1 cellular context compared by ENCODE assay signal in genomic region chr3:15899438-15899837, GRCh38.
TF ChIP-seq lines count a peak whose summit lies in the region.

No MANE protein-coding gene starts in this region.

TF ChIP-seq in K562, 482 proteins besides CTCF, POLR2A, EP300 and RAD21 (continued from another document and continues in another):
- no peak for TF ChIP-seq ZNF398 (CRISPR knock-in tag; IDR thresholded peaks at IDR 0.05)
- no peak for TF ChIP-seq NKRF (IDR thresholded peaks at IDR 0.05; ENCODE audit: borderline replicate concordance)
- TF ChIP-seq ARID3B (CRISPR knock-in tag; IDR thresholded peaks at IDR 0.05; ENCODE audit: borderline replicate concordance): no peak
- TF ChIP-seq POLR2AphosphoS2 (IDR thresholded peaks at IDR 0.05; ENCODE audit: low read length): no peak
- TF ChIP-seq ZMIZ1 (IDR thresholded peaks at IDR 0.05; ENCODE audit: low read depth in 2 of 2, low read length in 2 of 2): no peak
- TF ChIP-seq NR1H2 (CRISPR knock-in tag; IDR thresholded peaks at IDR 0.05): no peak
- no peak for TF ChIP-seq THRAP3 (IDR thresholded peaks at IDR 0.05; ENCODE audit: borderline replicate concordance)
- TF ChIP-seq RBFOX2 (IDR thresholded peaks at IDR 0.05; ENCODE audit: low read depth, low read length): no peak
- no peak for TF ChIP-seq STAT6 (CRISPR knock-in tag; IDR thresholded peaks at IDR 0.05)
- no peak for TF ChIP-seq TCF15 (CRISPR knock-in tag; IDR thresholded peaks at IDR 0.05)
- TF ChIP-seq STAT5A (IDR thresholded peaks at IDR 0.05; ENCODE audit: borderline replicate concordance, low read length): no peak
- TF ChIP-seq MCM5 (IDR thresholded peaks at IDR 0.05; ENCODE audit: low read depth): no peak
- TF ChIP-seq NFATC3 (IDR thresholded peaks at IDR 0.05): no peak
- TF ChIP-seq MAX (CRISPR knock-in tag; IDR thresholded peaks at IDR 0.05): peak; percentile 20; the same call in 1 of the 2 replicates
- TF ChIP-seq SIX5 (IDR thresholded peaks at IDR 0.05; ENCODE audit: borderline replicate concordance in 1 of 2, insufficient read depth in 1 of 2, low read depth in 1 of 2, low read length in 2 of 2): no peak
- peak; percentile 61 for TF ChIP-seq CHAMP1 (IDR thresholded peaks at IDR 0.05)
- no peak for TF ChIP-seq EWSR1 (IDR thresholded peaks at IDR 0.05; ENCODE audit: borderline replicate concordance, low read depth, partially characterized antibody)
- TF ChIP-seq ZC3H11A (IDR thresholded peaks at IDR 0.05; ENCODE audit: low read depth, low read length): no peak
- no peak for TF ChIP-seq ZHX1 (conservative IDR thresholded peaks at IDR 0.05; ENCODE audit: low read length)
- no peak for TF ChIP-seq ZNF282 (CRISPR knock-in tag; IDR thresholded peaks at IDR 0.05)
- TF ChIP-seq MEIS2 (IDR thresholded peaks at IDR 0.05; ENCODE audit: partially characterized antibody): peak; percentile 26
- TF ChIP-seq DIDO1 (tag; IDR thresholded peaks at IDR 0.05; ENCODE audit: low read depth): no peak
- TF ChIP-seq DDX20 (tag; IDR thresholded peaks at IDR 0.05; ENCODE audit: low read depth): no peak
- TF ChIP-seq RAD51 (IDR thresholded peaks at IDR 0.05; ENCODE audit: borderline replicate concordance, low read depth): peak; percentile 96
- TF ChIP-seq LARP7 (IDR thresholded peaks at IDR 0.05): no peak
- no peak for TF ChIP-seq TAF1 (IDR thresholded peaks at IDR 0.05; ENCODE audit: control insufficient read depth, extremely low read depth, insufficient read depth, low read length, severe bottlenecking)
- no peak for TF ChIP-seq ETV5 (CRISPR knock-in tag; IDR thresholded peaks at IDR 0.05; ENCODE audit: low read depth)
